In the genomic region with DNA sequence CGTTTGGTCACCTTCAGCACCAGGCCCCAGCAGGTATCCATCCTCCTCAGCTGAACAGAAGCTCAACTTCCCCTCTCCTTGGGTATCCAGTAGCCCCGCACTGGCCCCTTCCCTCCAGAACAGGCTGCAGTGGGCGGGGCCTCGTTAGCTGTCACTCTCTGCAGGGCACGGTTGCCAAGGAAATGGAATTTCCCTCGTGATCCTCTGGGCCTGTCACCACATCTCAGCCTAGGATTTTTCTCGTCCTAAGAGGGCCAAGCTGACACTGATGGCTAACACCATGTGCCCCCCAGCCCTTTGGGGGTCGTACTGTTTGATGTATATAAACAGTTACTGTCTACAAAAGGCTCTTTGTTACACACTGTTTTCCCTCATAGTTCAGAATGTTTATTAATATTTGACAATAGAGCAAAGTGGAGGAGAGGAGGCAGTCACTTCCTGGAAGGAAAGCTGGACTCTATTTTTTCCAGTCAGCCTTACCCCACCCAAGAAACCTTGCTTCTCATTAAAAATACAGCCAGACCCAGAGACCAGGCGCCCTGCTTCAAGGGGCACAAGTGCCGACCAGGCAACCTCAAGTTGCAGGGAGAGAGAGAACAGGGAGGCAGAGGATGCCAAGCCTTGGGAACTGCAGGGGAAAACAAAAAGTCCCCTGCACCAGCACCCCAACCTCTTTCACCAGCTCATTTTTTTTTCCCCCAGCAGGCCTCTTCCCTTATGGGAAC, we compare ENCODE assay signal across 9 cellular contexts. TPM values are rescaled to one million over a fixed set of nuclear protein-coding genes. Genes with fewer than 3 reads are reported as not detected.
A peak's percentile ranks its signal among the peaks of the same experiment; 100 is the strongest.
DNase-seq lines count a peak whose midpoint lies in the region; TF ChIP-seq lines count a peak whose summit lies in the region.
"Had no signal": no experiment of that assay in that cellular context is flagged by ENCODE, and none has a peak within 500 bp of the region (broad histone marks: within the 10 kb centered on the region; RNA-seq: fewer than 3 reads in every experiment).

No MANE protein-coding gene starts in this region.

- no peaks in the 10 kb centered on the region for H3K27me3 ChIP-seq in effector memory CD4-positive, alpha-beta T cell (replicated peaks; ENCODE audit: control insufficient read depth, insufficient read depth, low read length, poor library complexity, severe bottlenecking)

- no peaks in the 10 kb centered on the region for H3K27me3 Mint-ChIP-seq in activated T-cell treated with anti-CD3 and anti-CD28 coated beads, Interleukin-2, amount 50 U/mL, for 24 hours
- H3K27me3 Mint-ChIP-seq in activated naive CD4-positive, alpha-beta T cell treated with anti-CD3 and anti-CD28 coated beads, Interleukin-2, amount 10 ng/mL, durations not matched to agents 7 days and 5 days, result peaks cover 10% of the 10 kb centered on the region

- WGBS in mesodermal cell (ENCODE audit: insufficient coverage in 2 of 2), 2 experiments, result 16 to 26% methylated on average over 3 to 5 of the region's 10 CpGs

- no peak overlapping the region for H3K27ac Mint-ChIP-seq in activated T-cell treated with anti-CD3 and anti-CD28 coated beads, Interleukin-2, amount 50 U/mL, for 24 hours
- no peak overlapping the region for H3K27ac Mint-ChIP-seq in activated naive CD4-positive, alpha-beta T cell treated with anti-CD3 and anti-CD28 coated beads, Interleukin-2, amount 10 ng/mL, durations not matched to agents 7 days and 5 days

- TF ChIP-seq CTCF in NB4 (IDR thresholded peaks at IDR 0.05; ENCODE audit: low read depth, low read length), result no peak

- peak overlapping the region; percentile 80 for H3K27ac ChIP-seq in mesodermal cell (ENCODE audit: low read depth, low read length, severe bottlenecking)
- H3K27ac ChIP-seq in effector memory CD4-positive, alpha-beta T cell (ENCODE audit: insufficient read depth, low read length, poor library complexity, severe bottlenecking), result no peak overlapping the region
- H3K27ac ChIP-seq: psoas muscle had no signal

- no peak overlapping the region for H3K4me3 Mint-ChIP-seq in activated T-cell treated with anti-CD3 and anti-CD28 coated beads, Interleukin-2, amount 50 U/mL, for 24 hours
- no peak overlapping the region for H3K4me3 Mint-ChIP-seq in activated naive CD4-positive, alpha-beta T cell treated with anti-CD3 and anti-CD28 coated beads, Interleukin-2, amount 10 ng/mL, durations not matched to agents 7 days and 5 days

- H3K9me3 Mint-ChIP-seq in activated T-cell treated with anti-CD3 and anti-CD28 coated beads, Interleukin-2, amount 50 U/mL, for 24 hours, result no peaks in the 10 kb centered on the region
- no peaks in the 10 kb centered on the region for H3K9me3 Mint-ChIP-seq in activated naive CD4-positive, alpha-beta T cell treated with anti-CD3 and anti-CD28 coated beads, Interleukin-2, amount 10 ng/mL, durations not matched to agents 7 days and 5 days

- H3K9me3 ChIP-seq in mesodermal cell (ENCODE audit: control insufficient read depth, low read length), result no peaks in the 10 kb centered on the region
- H3K9me3 ChIP-seq in effector memory CD4-positive, alpha-beta T cell (ENCODE audit: control insufficient read depth, low read length), result no peaks in the 10 kb centered on the region
- H3K9me3 ChIP-seq: psoas muscle had no signal

- H3K4me1 Mint-ChIP-seq in activated T-cell treated with anti-CD3 and anti-CD28 coated beads, Interleukin-2, amount 50 U/mL, for 24 hours (ENCODE audit: low read depth), result peaks cover 10% of the 10 kb centered on the region
- H3K4me1 Mint-ChIP-seq in activated naive CD4-positive, alpha-beta T cell treated with anti-CD3 and anti-CD28 coated beads, Interleukin-2, amount 10 ng/mL, durations not matched to agents 7 days and 5 days, result no peaks in the 10 kb centered on the region

- peaks cover 5% of the 10 kb centered on the region for H3K36me3 ChIP-seq in mesodermal cell (ENCODE audit: control insufficient read depth, insufficient read depth, low read length)
- H3K36me3 ChIP-seq in effector memory CD4-positive, alpha-beta T cell (ENCODE audit: control insufficient read depth, insufficient read depth, low read length), result no peaks in the 10 kb centered on the region

- peaks cover 26% of the 10 kb centered on the region for H3K4me1 ChIP-seq in mesodermal cell (ENCODE audit: control insufficient read depth, insufficient read depth, low read length, poor library complexity, severe bottlenecking)
- no peaks in the 10 kb centered on the region for H3K4me1 ChIP-seq in effector memory CD4-positive, alpha-beta T cell (ENCODE audit: control insufficient read depth, insufficient read depth, low read length, poor library complexity, severe bottlenecking)
- H3K4me1 ChIP-seq: psoas muscle had no signal

- no peaks in the 10 kb centered on the region for H3K36me3 Mint-ChIP-seq in activated T-cell treated with anti-CD3 and anti-CD28 coated beads, Interleukin-2, amount 50 U/mL, for 24 hours (ENCODE audit: low read depth)
- H3K36me3 Mint-ChIP-seq in activated naive CD4-positive, alpha-beta T cell treated with anti-CD3 and anti-CD28 coated beads, Interleukin-2, amount 10 ng/mL, durations not matched to agents 7 days and 5 days, result no peaks in the 10 kb centered on the region

- no peak for TF ChIP-seq POLR2A in NB4 (IDR thresholded peaks at IDR 0.05; ENCODE audit: extremely low read depth, insufficient read length)

- no peak overlapping the region for H3K4me3 ChIP-seq in NB4 (ENCODE audit: low read depth, low read length)
- no peak overlapping the region for H3K4me3 ChIP-seq in mesodermal cell (ENCODE audit: extremely low read depth, insufficient read depth, low read length, poor library complexity, severe bottlenecking)
- H3K4me3 ChIP-seq in effector memory CD4-positive, alpha-beta T cell (ENCODE audit: insufficient read depth, low read depth, low read length, poor library complexity, severe bottlenecking), result no peak overlapping the region
- H3K4me3 ChIP-seq: psoas muscle had no signal

- DNase-seq in activated T-cell treated with anti-CD3 and anti-CD28 coated beads, Interleukin-2, amount 50 U/mL, for 24 hours, result peak; percentile 36
- DNase-seq in activated T-cell treated with anti-CD3 and anti-CD28 coated beads for 4 hours (no peak), NB4 (ENCODE audit: low read depth) (peak; percentile 13), dermis microvascular lymphatic vessel endothelial cell (ENCODE audit: low read depth in 2 of 2) (peak; percentile 10 to 52), NCI-H2081 treated with DMSO at 0.1 percent for 48 hours (lab: John Stamatoyannopoulos, UW) (no peak)
- DNase-seq in effector memory CD4-positive, alpha-beta T cell, result no peak
- no peak for DNase-seq in activated naive CD4-positive, alpha-beta T cell treated with anti-CD3 and anti-CD28 coated beads, Interleukin-2, amount 10 ng/mL, durations not matched to agents 7 days and 5 days

- CTCF ChIA-PET in activated naive CD4-positive, alpha-beta T cell treated with anti-CD3 and anti-CD28 coated beads, Interleukin-2, amount 10 ng/mL, durations not matched to agents 7 days and 5 days (lab: Charles Lee), result interaction anchor here (1.2 to 3.1 kb wide), 4 partner anchors 10 to 379 kb away, joined by 3 to 14 read pairs (median 9); no protein-coding TSS in a partner anchor

RNA-seq across cellular contexts. Expression of gene FEZ1, which starts 44.5 kb away (rescaled TPM):
- total RNA-seq in dermis microvascular lymphatic vessel endothelial cell, result 35.9 and 45.5 TPM in 2 replicates
- 85.6 TPM for polyA plus RNA-seq in mesodermal cell (2013, experiment 1 of 2)
- polyA plus RNA-seq in mesodermal cell (2013, experiment 2 of 2), result 58.9 TPM

Comparison
In these comparisons a context has a peak if more than half of its experiments do, and no peak if none do; other contexts are left out.
1. DNase-seq: peak in activated T-cell treated with anti-CD3 and anti-CD28 coated beads, Interleukin-2, amount 50 U/mL, for 24 hours (single experiment), NB4 (single experiment) and dermis microvascular lymphatic vessel endothelial cell (2 of 2); none in activated T-cell treated with anti-CD3 and anti-CD28 coated beads for 4 hours (single experiment), effector memory CD4-positive, alpha-beta T cell (0 of 3), activated naive CD4-positive, alpha-beta T cell treated with anti-CD3 and anti-CD28 coated beads, Interleukin-2, amount 10 ng/mL, durations not matched to agents 7 days and 5 days (single experiment) and NCI-H2081 treated with DMSO at 0.1 percent for 48 hours (single experiment).